ENCODE assay signal across 2 cellular contexts in the genomic region with DNA sequence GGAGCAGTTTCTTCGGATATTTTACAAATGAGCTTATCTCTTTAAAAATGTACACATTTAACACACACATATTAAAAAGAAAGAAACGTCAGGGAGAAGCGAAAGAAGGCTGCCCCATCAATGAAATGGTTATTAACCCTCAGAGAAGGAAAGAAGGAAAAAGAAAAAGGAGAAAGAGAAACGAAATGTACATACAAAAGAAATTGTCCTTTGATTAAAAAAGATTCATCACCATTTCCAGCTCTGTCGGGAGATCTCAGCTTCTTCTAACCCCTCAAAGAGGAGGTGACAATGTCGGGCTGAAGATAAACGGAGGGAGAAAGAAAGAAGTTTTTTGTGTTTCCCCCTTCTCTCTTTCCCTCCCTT.
TF ChIP-seq lines count a peak whose summit lies in the region.

No MANE protein-coding gene starts in this region.

TF ChIP-seq in liver, 16 proteins besides CTCF, POLR2A, EP300 and RAD21 (continued from another document):
- no peak for TF ChIP-seq MAX (IDR thresholded peaks at IDR 0.05)
- TF ChIP-seq FOXA1 (IDR thresholded peaks at IDR 0.05): no peak
- TF ChIP-seq GABPA (IDR thresholded peaks at IDR 0.05 in 1 of 2, conservative IDR thresholded peaks at IDR 0.05 in 1 of 2): no peak

TF ChIP-seq in HepG2, 621 proteins besides CTCF, POLR2A, EP300 and RAD21 (continued from another document):
- TF ChIP-seq ZBTB26 (CRISPR knock-in tag; IDR thresholded peaks at IDR 0.05; ENCODE audit: borderline replicate concordance) (no peak), TOPORS (CRISPR knock-in tag; IDR thresholded peaks at IDR 0.05) (no peak), CHD4 (IDR thresholded peaks at IDR 0.05; ENCODE audit: borderline replicate concordance, low read length) (no peak), SRSF1 (optimal IDR thresholded peaks at IDR 0.05; ENCODE audit: low read depth, low read length) (no peak)
